In the genomic region with DNA sequence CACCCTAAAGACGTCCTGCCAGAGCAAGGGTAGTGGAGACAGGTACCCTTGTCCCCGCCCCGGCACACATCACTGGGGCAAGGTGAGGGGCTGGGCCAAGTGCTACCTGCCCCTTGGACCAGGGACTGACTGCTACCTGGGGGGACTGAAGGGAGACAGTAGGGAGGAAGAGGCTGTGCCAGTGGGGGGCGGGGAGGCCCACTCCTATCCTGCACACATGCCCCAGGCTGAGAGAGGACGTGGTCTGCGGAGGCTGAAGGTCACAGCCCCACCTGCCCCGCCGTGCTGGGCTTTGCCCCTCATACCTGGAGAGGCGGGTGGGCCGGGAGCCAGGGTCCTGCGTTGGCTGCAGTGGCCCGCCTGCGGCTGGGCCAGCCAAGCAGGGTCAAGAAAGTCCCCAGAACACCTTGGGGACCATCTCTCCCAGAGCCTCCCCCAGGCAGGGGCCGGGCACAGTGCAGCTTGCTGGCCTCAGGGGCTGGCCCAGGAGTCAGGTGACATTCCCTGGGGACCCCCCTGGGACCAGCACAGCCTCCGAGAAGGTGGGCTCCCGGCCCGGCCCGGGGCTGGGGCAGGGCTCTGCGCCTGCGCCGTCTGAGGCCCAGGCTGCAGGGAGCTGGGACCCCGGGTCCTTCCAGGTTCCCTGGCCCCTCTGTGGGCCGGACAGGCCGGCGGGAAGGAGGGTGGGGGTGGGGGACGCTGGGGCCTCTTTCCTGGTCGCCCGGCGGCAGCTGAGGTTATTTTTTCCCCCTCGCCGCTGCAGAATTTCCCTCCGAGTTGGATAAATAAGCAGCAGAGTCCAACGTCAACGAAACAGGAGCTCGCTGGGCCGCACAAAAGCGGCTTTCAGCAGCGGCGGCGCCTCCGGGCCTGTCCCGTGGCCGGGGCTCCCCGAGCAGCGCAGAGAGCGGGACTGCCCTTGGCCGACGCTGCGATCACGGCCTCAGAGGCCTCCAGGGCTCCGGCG, we compare ENCODE assay signal across 1 cellular context.
A peak's percentile ranks its signal among the peaks of the same experiment; 100 is the strongest.
TF ChIP-seq lines count a peak whose summit lies in the region.

No MANE protein-coding gene starts in this region.

TF ChIP-seq in HepG2, 621 proteins besides CTCF, POLR2A, EP300 and RAD21 (continued from another document and continues in another):
- TF ChIP-seq, protein P1, sequence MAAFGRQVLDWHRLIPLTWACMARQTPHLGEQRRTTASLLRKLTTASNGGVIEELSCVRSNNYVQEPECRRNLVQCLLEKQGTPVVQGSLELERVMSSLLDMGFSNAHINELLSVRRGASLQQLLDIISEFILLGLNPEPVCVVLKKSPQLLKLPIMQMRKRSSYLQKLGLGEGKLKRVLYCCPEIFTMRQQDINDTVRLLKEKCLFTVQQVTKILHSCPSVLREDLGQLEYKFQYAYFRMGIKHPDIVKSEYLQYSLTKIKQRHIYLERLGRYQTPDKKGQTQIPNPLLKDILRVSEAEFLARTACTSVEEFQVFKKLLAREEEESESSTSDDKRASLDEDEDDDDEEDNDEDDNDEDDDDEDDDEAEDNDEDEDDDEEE (CRISPR knock-in tag; IDR thresholded peaks at IDR 0.05) = 0 out of 2 replicates have a peak, but pooled peaks have one; percentile 38
- TF ChIP-seq ZNF33B (CRISPR knock-in tag; IDR thresholded peaks at IDR 0.05) (no peak), ZC3H13 (CRISPR knock-in tag; IDR thresholded peaks at IDR 0.05) (no peak), ZNF652 (CRISPR knock-in tag; IDR thresholded peaks at IDR 0.05; ENCODE audit: borderline replicate concordance, low read depth) (no peak), FOXP1 (IDR thresholded peaks at IDR 0.05) (no peak), FOXP1 (CRISPR knock-in tag; IDR thresholded peaks at IDR 0.05) (no peak), ZNF660 (CRISPR knock-in tag; IDR thresholded peaks at IDR 0.05; ENCODE audit: borderline replicate concordance, low read depth) (no peak), ZNF317 (CRISPR knock-in tag; IDR thresholded peaks at IDR 0.05) (no peak), ZNF577 (CRISPR knock-in tag; IDR thresholded peaks at IDR 0.05; ENCODE audit: borderline replicate concordance, low read depth) (no peak), ZSCAN9 (CRISPR knock-in tag; IDR thresholded peaks at IDR 0.05; ENCODE audit: borderline replicate concordance) (no peak), TSC22D2 (CRISPR knock-in tag; IDR thresholded peaks at IDR 0.05; ENCODE audit: borderline replicate concordance) (no peak), ZNF563 (CRISPR knock-in tag; IDR thresholded peaks at IDR 0.05) (peak; percentile 73; the same call in 1 of the 2 replicates), ZNF790 (CRISPR knock-in tag; IDR thresholded peaks at IDR 0.05; ENCODE audit: borderline replicate concordance) (no peak), KLF16 (CRISPR knock-in tag; IDR thresholded peaks at IDR 0.05) (no peak), ISL2 (CRISPR knock-in tag; IDR thresholded peaks at IDR 0.05) (no peak), ZNF350 (CRISPR knock-in tag; IDR thresholded peaks at IDR 0.05; ENCODE audit: borderline replicate concordance, low read depth) (peak; percentile 24; the same call in 1 of the 2 replicates), ZNF605 (CRISPR knock-in tag; IDR thresholded peaks at IDR 0.05) (peak; percentile 21; the same call in 1 of the 2 replicates), TEAD3 (CRISPR knock-in tag; optimal IDR thresholded peaks at IDR 0.05; ENCODE audit: borderline replicate concordance) (peak; percentile 9), ARNT2 (CRISPR knock-in tag; IDR thresholded peaks at IDR 0.05; ENCODE audit: low read depth) (no peak), ZNF3 (CRISPR knock-in tag; IDR thresholded peaks at IDR 0.05) (no peak), KAT8 (CRISPR knock-in tag; IDR thresholded peaks at IDR 0.05) (0 out of 2 replicates have a peak, but pooled peaks have one; percentile 40), ZNF264 (CRISPR knock-in tag; IDR thresholded peaks at IDR 0.05) (no peak), MTF1 (CRISPR knock-in tag; IDR thresholded peaks at IDR 0.05) (no peak), SIX4 (CRISPR knock-in tag; IDR thresholded peaks at IDR 0.05) (no peak), MAF1 (CRISPR knock-in tag; IDR thresholded peaks at IDR 0.05; ENCODE audit: borderline replicate concordance) (no peak; the same call in 1 of the 2 replicates), PAWR (CRISPR knock-in tag; IDR thresholded peaks at IDR 0.05; ENCODE audit: borderline replicate concordance) (no peak), RFXANK (CRISPR knock-in tag; IDR thresholded peaks at IDR 0.05) (no peak), TFE3 (CRISPR knock-in tag; IDR thresholded peaks at IDR 0.05) (0 out of 2 replicates have a peak, but pooled peaks have one; percentile 10), PRDM10 (CRISPR knock-in tag; IDR thresholded peaks at IDR 0.05; ENCODE audit: low read depth) (no peak), MAFK (conservative IDR thresholded peaks at IDR 0.05 in 1 of 2, IDR thresholded peaks at IDR 0.05 in 1 of 2; ENCODE audit: low read length in 2 of 2) (no peak), ATF7 (IDR thresholded peaks at IDR 0.05) (no peak), ATF7 (CRISPR knock-in tag; IDR thresholded peaks at IDR 0.05) (no peak), ZNF530 (CRISPR knock-in tag; IDR thresholded peaks at IDR 0.05; ENCODE audit: low read depth) (no peak), ESRRA (CRISPR knock-in tag; IDR thresholded peaks at IDR 0.05; ENCODE audit: low read depth) (peak; percentile 26; the same call in 1 of the 2 replicates), HNRNPL (IDR thresholded peaks at IDR 0.05; ENCODE audit: low read depth, low read length) (0 out of 2 replicates have a peak, but pooled peaks have one; percentile 21), DPF2 (CRISPR knock-in tag; IDR thresholded peaks at IDR 0.05; ENCODE audit: borderline replicate concordance, low read depth) (0 out of 2 replicates have a peak, but pooled peaks have one; percentile 20), ZIK1 (CRISPR knock-in tag; IDR thresholded peaks at IDR 0.05; ENCODE audit: borderline replicate concordance, low read depth) (no peak), SRSF4 (IDR thresholded peaks at IDR 0.05; ENCODE audit: low read depth, low read length, poor library complexity, severe bottlenecking) (no peak), PLSCR1 (CRISPR knock-in tag; IDR thresholded peaks at IDR 0.05; ENCODE audit: borderline replicate concordance) (no peak)
- TF ChIP-seq, protein P2, sequence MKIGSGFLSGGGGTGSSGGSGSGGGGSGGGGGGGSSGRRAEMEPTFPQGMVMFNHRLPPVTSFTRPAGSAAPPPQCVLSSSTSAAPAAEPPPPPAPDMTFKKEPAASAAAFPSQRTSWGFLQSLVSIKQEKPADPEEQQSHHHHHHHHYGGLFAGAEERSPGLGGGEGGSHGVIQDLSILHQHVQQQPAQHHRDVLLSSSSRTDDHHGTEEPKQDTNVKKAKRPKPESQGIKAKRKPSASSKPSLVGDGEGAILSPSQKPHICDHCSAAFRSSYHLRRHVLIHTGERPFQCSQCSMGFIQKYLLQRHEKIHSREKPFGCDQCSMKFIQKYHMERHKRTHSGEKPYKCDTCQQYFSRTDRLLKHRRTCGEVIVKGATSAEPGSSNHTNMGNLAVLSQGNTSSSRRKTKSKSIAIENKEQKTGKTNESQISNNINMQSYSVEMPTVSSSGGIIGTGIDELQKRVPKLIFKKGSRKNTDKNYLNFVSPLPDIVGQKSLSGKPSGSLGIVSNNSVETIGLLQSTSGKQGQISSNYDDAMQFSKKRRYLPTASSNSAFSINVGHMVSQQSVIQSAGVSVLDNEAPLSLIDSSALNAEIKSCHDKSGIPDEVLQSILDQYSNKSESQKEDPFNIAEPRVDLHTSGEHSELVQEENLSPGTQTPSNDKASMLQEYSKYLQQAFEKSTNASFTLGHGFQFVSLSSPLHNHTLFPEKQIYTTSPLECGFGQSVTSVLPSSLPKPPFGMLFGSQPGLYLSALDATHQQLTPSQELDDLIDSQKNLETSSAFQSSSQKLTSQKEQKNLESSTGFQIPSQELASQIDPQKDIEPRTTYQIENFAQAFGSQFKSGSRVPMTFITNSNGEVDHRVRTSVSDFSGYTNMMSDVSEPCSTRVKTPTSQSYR (CRISPR knock-in tag; IDR thresholded peaks at IDR 0.05; ENCODE audit: borderline replicate concordance) = 0 out of 2 replicates have a peak, but pooled peaks have one; percentile 6
- TF ChIP-seq, protein P3, sequence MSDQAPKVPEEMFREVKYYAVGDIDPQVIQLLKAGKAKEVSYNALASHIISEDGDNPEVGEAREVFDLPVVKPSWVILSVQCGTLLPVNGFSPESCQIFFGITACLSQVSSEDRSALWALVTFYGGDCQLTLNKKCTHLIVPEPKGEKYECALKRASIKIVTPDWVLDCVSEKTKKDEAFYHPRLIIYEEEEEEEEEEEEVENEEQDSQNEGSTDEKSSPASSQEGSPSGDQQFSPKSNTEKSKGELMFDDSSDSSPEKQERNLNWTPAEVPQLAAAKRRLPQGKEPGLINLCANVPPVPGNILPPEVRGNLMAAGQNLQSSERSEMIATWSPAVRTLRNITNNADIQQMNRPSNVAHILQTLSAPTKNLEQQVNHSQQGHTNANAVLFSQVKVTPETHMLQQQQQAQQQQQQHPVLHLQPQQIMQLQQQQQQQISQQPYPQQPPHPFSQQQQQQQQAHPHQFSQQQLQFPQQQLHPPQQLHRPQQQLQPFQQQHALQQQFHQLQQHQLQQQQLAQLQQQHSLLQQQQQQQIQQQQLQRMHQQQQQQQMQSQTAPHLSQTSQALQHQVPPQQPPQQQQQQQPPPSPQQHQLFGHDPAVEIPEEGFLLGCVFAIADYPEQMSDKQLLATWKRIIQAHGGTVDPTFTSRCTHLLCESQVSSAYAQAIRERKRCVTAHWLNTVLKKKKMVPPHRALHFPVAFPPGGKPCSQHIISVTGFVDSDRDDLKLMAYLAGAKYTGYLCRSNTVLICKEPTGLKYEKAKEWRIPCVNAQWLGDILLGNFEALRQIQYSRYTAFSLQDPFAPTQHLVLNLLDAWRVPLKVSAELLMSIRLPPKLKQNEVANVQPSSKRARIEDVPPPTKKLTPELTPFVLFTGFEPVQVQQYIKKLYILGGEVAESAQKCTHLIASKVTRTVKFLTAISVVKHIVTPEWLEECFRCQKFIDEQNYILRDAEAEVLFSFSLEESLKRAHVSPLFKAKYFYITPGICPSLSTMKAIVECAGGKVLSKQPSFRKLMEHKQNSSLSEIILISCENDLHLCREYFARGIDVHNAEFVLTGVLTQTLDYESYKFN (CRISPR knock-in tag; conservative IDR thresholded peaks at IDR 0.05) = 0 out of 2 replicates have a peak, but pooled peaks have one; percentile 15
- TF ChIP-seq, protein P4, sequence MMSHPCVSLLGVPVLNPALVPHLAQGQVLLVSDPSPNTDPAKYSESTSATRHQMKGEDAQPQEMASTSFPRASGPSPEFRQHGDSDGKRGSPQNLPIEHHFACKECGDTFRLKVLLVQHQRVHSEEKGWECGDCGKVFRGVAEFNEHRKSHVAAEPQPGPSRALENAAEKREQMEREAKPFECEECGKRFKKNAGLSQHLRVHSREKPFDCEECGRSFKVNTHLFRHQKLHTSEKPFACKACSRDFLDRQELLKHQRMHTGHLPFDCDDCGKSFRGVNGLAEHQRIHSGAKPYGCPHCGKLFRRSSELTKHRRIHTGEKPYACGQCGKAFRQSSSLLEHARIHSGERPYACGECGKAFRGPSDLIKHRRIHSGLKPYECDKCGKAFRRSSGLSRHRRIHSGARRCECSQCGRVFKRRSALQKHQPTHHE (CRISPR knock-in tag; IDR thresholded peaks at IDR 0.05; ENCODE audit: borderline replicate concordance) = no peak
- TF ChIP-seq, protein P5, sequence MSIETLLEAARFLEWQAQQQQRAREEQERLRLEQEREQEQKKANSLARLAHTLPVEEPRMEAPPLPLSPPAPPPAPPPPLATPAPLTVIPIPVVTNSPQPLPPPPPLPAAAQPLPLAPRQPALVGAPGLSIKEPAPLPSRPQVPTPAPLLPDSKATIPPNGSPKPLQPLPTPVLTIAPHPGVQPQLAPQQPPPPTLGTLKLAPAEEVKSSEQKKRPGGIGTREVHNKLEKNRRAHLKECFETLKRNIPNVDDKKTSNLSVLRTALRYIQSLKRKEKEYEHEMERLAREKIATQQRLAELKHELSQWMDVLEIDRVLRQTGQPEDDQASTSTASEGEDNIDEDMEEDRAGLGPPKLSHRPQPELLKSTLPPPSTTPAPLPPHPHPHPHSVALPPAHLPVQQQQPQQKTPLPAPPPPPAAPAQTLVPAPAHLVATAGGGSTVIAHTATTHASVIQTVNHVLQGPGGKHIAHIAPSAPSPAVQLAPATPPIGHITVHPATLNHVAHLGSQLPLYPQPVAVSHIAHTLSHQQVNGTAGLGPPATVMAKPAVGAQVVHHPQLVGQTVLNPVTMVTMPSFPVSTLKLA (IDR thresholded peaks at IDR 0.05) = no peak
